ENCODE assay signal across 8 cellular contexts in the genomic region with DNA sequence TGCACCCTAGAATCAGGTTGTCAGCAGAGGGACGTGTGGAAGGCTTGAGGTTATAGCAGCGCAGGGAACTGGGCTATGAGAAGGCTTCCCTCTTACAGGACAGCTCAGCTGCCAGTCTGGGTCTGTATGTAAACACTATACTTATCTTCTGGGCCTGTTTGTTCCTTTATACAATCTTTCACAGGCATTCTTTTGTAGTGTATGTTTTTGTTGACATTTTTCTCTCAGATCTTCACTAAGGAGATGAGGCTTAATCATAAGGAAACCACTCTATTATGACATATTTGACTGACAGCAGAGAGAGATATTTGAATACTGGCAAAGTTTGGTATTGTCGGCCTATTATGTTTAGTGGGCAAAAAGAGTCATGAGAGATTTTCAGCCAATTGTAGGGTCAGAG. TPM values are rescaled to one million over a fixed set of nuclear protein-coding genes. Genes with fewer than 3 reads are reported as not detected.
DNase-seq lines count a peak whose midpoint lies in the region; ATAC-seq and TF ChIP-seq lines count a peak whose summit lies in the region.

No MANE protein-coding gene starts in this region.

- H3K9me3 Mint-ChIP-seq in central memory CD8-positive, alpha-beta T cell, result no peaks in the 10 kb centered on the region

- ATAC-seq in central memory CD8-positive, alpha-beta T cell (replicated peaks; ENCODE audit: extremely low read depth, poor library complexity, severe bottlenecking), result no peak
- no peak for ATAC-seq in HG02571 (IDR thresholded peaks at IDR 0.05; ENCODE audit: unreplicated experiment)

- TF ChIP-seq CTCF in AG10803 (conservative IDR thresholded peaks at IDR 0.05; ENCODE audit: low read length), result no peak

- no peaks in the 10 kb centered on the region for H3K9me3 ChIP-seq in muscle layer of duodenum (ENCODE audit: control insufficient read depth in 1 of 2, low read length in 2 of 2)

- peaks cover 24 to 45% of the 10 kb centered on the region in 2 donors for H3K4me1 ChIP-seq in muscle layer of duodenum (ENCODE audit: control insufficient read depth in 1 of 2, insufficient read depth in 2 of 2, low read length in 2 of 2)

- DNase-seq in AG10803 (ENCODE audit: low read depth) (peak; percentile 40), NCI-H526 (lab: John Stamatoyannopoulos, UW) (no peak), HuH-7 (ENCODE audit: low spot score) (no peak)
- no peak for DNase-seq in Jurkat, Clone E6-1 (ENCODE audit: low read depth, low spot score)
- no peak for DNase-seq in central memory CD8-positive, alpha-beta T cell (ENCODE audit: low spot score in 2 of 2)
- DNase-seq in stimulated activated CD4-positive, alpha-beta T cell treated with anti-CD3 and anti-CD28 coated beads, Interleukin-4, amount 100 ng/mL, for 24 hours, result no peak

- peak overlapping the region; percentile 92 for H3K4me3 Mint-ChIP-seq in central memory CD8-positive, alpha-beta T cell

- peaks cover 47% of the 10 kb centered on the region for H3K4me1 Mint-ChIP-seq in central memory CD8-positive, alpha-beta T cell

- peaks cover 7% of the 10 kb centered on the region for H3K36me3 Mint-ChIP-seq in central memory CD8-positive, alpha-beta T cell (ENCODE audit: insufficient read depth)

- peak overlapping the region; percentile 89 for H3K27ac Mint-ChIP-seq in central memory CD8-positive, alpha-beta T cell (ENCODE audit: low read depth)

- peak overlapping the region; percentile 97 for H3K4me3 ChIP-seq in AG10803 (ENCODE audit: low read length)
- H3K4me3 ChIP-seq in Jurkat, Clone E6-1 (ENCODE audit: low read length), result peak overlapping the region; percentile 97
- peak overlapping the region; percentile 95 to 99 for H3K4me3 ChIP-seq in muscle layer of duodenum (ENCODE audit: low read depth in 1 of 2, low read length in 2 of 2)

- H3K27me3 ChIP-seq in muscle layer of duodenum (ENCODE audit: low read depth, low read length), result no peaks in the 10 kb centered on the region

- H3K27ac ChIP-seq in muscle layer of duodenum (ENCODE audit: low read length), result peak overlapping the region; percentile 92

- peaks cover 19% of the 10 kb centered on the region for H3K27me3 Mint-ChIP-seq in central memory CD8-positive, alpha-beta T cell

- H3K36me3 ChIP-seq in muscle layer of duodenum (ENCODE audit: control insufficient read depth in 1 of 2, insufficient read depth in 2 of 2, low read length in 2 of 2), result peaks cover 3 to 5% of the 10 kb centered on the region in 2 donors

RNA-seq across cellular contexts. Expression of a gene that starts 0.9 kb away (rescaled TPM):
- 23.2 TPM for polyA plus RNA-seq in Jurkat, Clone E6-1 (2012; ENCODE audit: insufficient read depth, insufficient read length)

RNA-seq across cellular contexts. Expression of a gene that starts 4.9 kb away (rescaled TPM):
- polyA plus RNA-seq in Jurkat, Clone E6-1 (2012; ENCODE audit: insufficient read depth, insufficient read length), result not detected

RNA-seq across cellular contexts. Expression of a gene that starts 20.2 kb away (rescaled TPM):
- polyA plus RNA-seq in Jurkat, Clone E6-1 (2012; ENCODE audit: insufficient read depth, insufficient read length), result 2.3 TPM
